ENCODE assay signal across 2 cellular contexts in the genomic region with DNA sequence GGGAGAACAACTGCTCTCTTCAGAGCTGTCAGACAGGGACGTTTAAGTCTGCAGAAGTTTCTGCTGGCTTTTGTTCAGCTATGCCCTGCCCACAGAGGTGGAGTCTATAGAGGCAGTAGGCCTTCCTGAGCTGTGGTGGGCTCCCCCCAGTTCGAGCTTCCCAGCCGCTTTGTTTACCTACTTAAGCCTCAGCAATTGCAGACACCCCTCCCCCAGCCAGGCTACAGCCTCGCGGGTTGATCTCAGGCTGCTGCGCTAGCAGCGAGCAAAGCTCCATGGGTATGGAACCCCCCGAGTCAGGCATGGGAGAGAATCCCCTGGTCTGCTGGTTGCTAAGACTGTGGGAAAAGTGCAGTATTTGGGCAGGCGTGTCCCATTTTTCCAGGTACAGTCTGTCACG. TPM values are rescaled to one million over a fixed set of nuclear protein-coding genes. Genes with fewer than 3 reads are reported as not detected.
"Had no signal": no experiment of that assay in that cellular context is flagged by ENCODE, and none has a peak within 500 bp of the region (broad histone marks: within the 10 kb centered on the region; RNA-seq: fewer than 3 reads in every experiment).

No MANE protein-coding gene starts in this region.

RNA-seq across cellular contexts. Expression of a gene that starts 45.3 kb away (rescaled TPM):
- total RNA-seq: activated CD4-positive, alpha-beta memory T cell treated with anti-CD3 and anti-CD28 coated beads for 36 hours; activated T-helper 17 cell treated with anti-CD3 and anti-CD28 coated beads, Interleukin-2, amount 50 U/mL, for 72 hours had no signal
